ENCODE assay signal across 20 cellular contexts in the genomic region with DNA sequence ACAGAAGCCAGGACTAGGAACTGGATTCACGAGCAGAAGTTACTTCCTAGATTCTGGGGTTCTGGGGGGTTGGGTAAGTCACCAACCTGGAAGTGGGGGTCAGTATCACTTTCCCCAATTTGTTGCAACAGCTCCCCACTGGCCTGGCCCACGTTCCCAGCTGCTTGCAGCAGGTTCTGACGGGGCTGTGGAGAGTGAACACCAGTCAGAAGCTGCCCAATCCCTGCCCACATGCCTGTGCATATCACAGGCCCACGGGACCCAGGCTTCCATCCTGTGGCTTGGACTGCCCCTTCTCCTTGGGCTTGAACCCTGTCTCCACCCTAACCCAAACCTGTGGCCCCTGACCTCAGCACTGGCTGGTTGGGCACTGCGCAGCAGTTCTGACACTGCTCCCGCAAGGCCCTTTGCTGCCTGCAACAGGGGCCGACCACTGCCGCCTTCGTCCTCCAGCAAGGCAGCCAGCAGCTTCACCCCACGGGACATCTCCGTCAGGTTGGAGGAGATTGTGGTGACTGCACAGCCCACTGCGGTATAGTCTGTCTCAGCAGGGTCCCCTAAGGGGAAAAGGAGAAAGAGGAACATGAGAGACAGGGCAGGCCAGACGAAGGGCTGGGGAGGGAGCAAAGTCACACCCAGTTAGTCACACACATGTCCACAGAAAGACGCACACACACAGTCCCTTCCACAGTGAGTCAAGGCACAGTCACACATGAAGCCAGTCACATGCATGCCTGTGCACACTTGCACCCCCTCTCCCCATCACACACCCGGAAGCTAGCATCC. TPM values are rescaled to one million over a fixed set of nuclear protein-coding genes. Genes with fewer than 3 reads are reported as not detected.
A peak's percentile ranks its signal among the peaks of the same experiment; 100 is the strongest.
DNase-seq lines count a peak whose midpoint lies in the region; ATAC-seq and TF ChIP-seq lines count a peak whose summit lies in the region.
"Had no signal": no experiment of that assay in that cellular context is flagged by ENCODE, and none has a peak within 500 bp of the region (broad histone marks: within the 10 kb centered on the region; RNA-seq: fewer than 3 reads in every experiment).

No MANE protein-coding gene starts in this region.

- TF ChIP-seq CTCF in natural killer cell (IDR thresholded peaks at IDR 0.05), result no peak

- DNase-seq in natural killer cell treated with Interleukin-12 subunit alpha and Interleukin-12 subunit beta and Interleukin-15 and Interleukin-18, amount 100 ng/mL, for 72 hours (ENCODE audit: low spot score), result peak; percentile 61
- DNase-seq in natural killer cell (no peak), T-helper 17 cell (no peak), germinal center (ENCODE audit: low spot score) (peak; percentile 41), epidermal melanocyte (ENCODE audit: insufficient read length, low spot score) (no peak), NCI-H345 treated with DMSO at 0.1 percent for 48 hours (lab: John Stamatoyannopoulos, UW; ENCODE audit: unreplicated experiment) (no peak), CD1c-positive myeloid dendritic cell (ENCODE audit: extremely low spot score) (no peak)
- DNase-seq in activated CD4-positive, alpha-beta T cell treated with anti-CD3 and anti-CD28 coated beads, Interleukin-2, amount 50 U/mL, for 1 hour, result no peak
- DNase-seq: ACHN; activated CD8-positive, alpha-beta T cell treated with anti-CD3 and anti-CD28 coated beads for 36 hours; Calu3; left ventricle myocardium superior; NCI-H1092; NCI-H2171 treated with DMSO at 0.1 percent for 48 hours; NK-92 treated with Interleukin-12 subunit alpha and Interleukin-12 subunit beta, amount 100 ng/mL, for 24 hours; SHP77 treated with DMSO at 0.1 percent for 48 hours; stimulated activated CD4-positive, alpha-beta T cell treated with anti-CD3 and anti-CD28 coated beads, Interleukin-15, amount 100 ng/mL, for 24 hours had no signal

- ATAC-seq in natural killer cell treated with Interleukin-12 subunit alpha and Interleukin-12 subunit beta and Interleukin-15 and Interleukin-18, amount 100 ng/mL, for 72 hours, result no peak
- ATAC-seq in natural killer cell, result no peak
- peak; percentile 76 for ATAC-seq in T-helper 17 cell
- ATAC-seq: activated CD8-positive, alpha-beta T cell treated with anti-CD3 and anti-CD28 coated beads for 36 hours; left ventricle myocardium superior had no signal

- H3K27ac Mint-ChIP-seq in natural killer cell treated with Interleukin-12 subunit alpha and Interleukin-12 subunit beta and Interleukin-15 and Interleukin-18, amount 100 ng/mL, for 72 hours, result no peak overlapping the region
- H3K27ac Mint-ChIP-seq in natural killer cell (peak overlapping the region in 1 of 2 donors; percentile 63), T-helper 17 cell (peak overlapping the region; percentile 71)
- H3K27ac Mint-ChIP-seq: activated CD8-positive, alpha-beta T cell treated with anti-CD3 and anti-CD28 coated beads for 36 hours; nephron had no signal

- no peaks in the 10 kb centered on the region for H3K9me3 ChIP-seq in T-helper 17 cell (ENCODE audit: control insufficient read depth, low read length, poor library complexity, severe bottlenecking)
- H3K9me3 ChIP-seq: ascending aorta, suprapubic skin had no signal

- H3K27me3 Mint-ChIP-seq in natural killer cell treated with Interleukin-12 subunit alpha and Interleukin-12 subunit beta and Interleukin-15 and Interleukin-18, amount 100 ng/mL, for 72 hours, result no peaks in the 10 kb centered on the region
- H3K27me3 Mint-ChIP-seq in natural killer cell (ENCODE audit: low read depth in 2 of 2), result no peaks in the 10 kb centered on the region
- no peaks in the 10 kb centered on the region for H3K27me3 Mint-ChIP-seq in T-helper 17 cell
- H3K27me3 Mint-ChIP-seq: activated CD8-positive, alpha-beta T cell treated with anti-CD3 and anti-CD28 coated beads for 36 hours had no signal

- H3K9me3 Mint-ChIP-seq in natural killer cell treated with Interleukin-12 subunit alpha and Interleukin-12 subunit beta and Interleukin-15 and Interleukin-18, amount 100 ng/mL, for 72 hours, result no peaks in the 10 kb centered on the region
- H3K9me3 Mint-ChIP-seq in natural killer cell, result no peaks in the 10 kb centered on the region
- H3K9me3 Mint-ChIP-seq: activated CD8-positive, alpha-beta T cell treated with anti-CD3 and anti-CD28 coated beads for 36 hours; nephron had no signal

- H3K4me1 Mint-ChIP-seq in natural killer cell treated with Interleukin-12 subunit alpha and Interleukin-12 subunit beta and Interleukin-15 and Interleukin-18, amount 100 ng/mL, for 72 hours (ENCODE audit: low read depth in 2 of 2), result peaks cover 18 to 25% of the 10 kb centered on the region in 2 donors
- H3K4me1 Mint-ChIP-seq in natural killer cell (peaks cover 4 to 36% of the 10 kb centered on the region in 2 donors), T-helper 17 cell (peaks cover 8% of the 10 kb centered on the region)

- H3K4me3 Mint-ChIP-seq in natural killer cell treated with Interleukin-12 subunit alpha and Interleukin-12 subunit beta and Interleukin-15 and Interleukin-18, amount 100 ng/mL, for 72 hours, result no peak overlapping the region
- H3K4me3 Mint-ChIP-seq in natural killer cell (no peak overlapping the region), T-helper 17 cell (no peak overlapping the region)
- H3K4me3 Mint-ChIP-seq: activated CD8-positive, alpha-beta T cell treated with anti-CD3 and anti-CD28 coated beads for 36 hours; nephron had no signal

- peaks cover 48% of the 10 kb centered on the region for H3K36me3 Mint-ChIP-seq in natural killer cell treated with Interleukin-12 subunit alpha and Interleukin-12 subunit beta and Interleukin-15 and Interleukin-18, amount 100 ng/mL, for 72 hours
- peaks cover 30% of the 10 kb centered on the region for H3K36me3 Mint-ChIP-seq in natural killer cell
- peaks cover 23% of the 10 kb centered on the region for H3K36me3 Mint-ChIP-seq in T-helper 17 cell (ENCODE audit: low read depth)

- intact Hi-C loops in natural killer cell (cut with micrococcal nuclease), result no loop called here

RNA-seq across cellular contexts. Expression of gene TLN1, which starts 13.1 kb away (rescaled TPM):
- 100 to 1,000 TPM; 490 to 539 TPM for total RNA-seq in natural killer cell treated with Interleukin-12 subunit alpha and Interleukin-12 subunit beta and Interleukin-15 and Interleukin-18, amount 100 ng/mL, for 72 hours
- total RNA-seq in natural killer cell, result 100 to 1,000 TPM; 509 to 552 (median 528) TPM
- 100 to 1,000 TPM; 259 to 617 TPM for total RNA-seq in T-helper 17 cell

RNA-seq across cellular contexts. Expression of gene CREB3, which starts 13.5 kb away (rescaled TPM):
- total RNA-seq in natural killer cell treated with Interleukin-12 subunit alpha and Interleukin-12 subunit beta and Interleukin-15 and Interleukin-18, amount 100 ng/mL, for 72 hours, result 10 to 100 TPM; 29.4 to 35.7 TPM
- total RNA-seq in natural killer cell (10 to 100 TPM; 15.7 to 19.7 (median 18.8) TPM), T-helper 17 cell (10 to 100 TPM; 16.0 to 16.5 TPM)

RNA-seq across cellular contexts. Expression of gene TPM2, which starts 29.2 kb away (rescaled TPM):
- total RNA-seq in natural killer cell treated with Interleukin-12 subunit alpha and Interleukin-12 subunit beta and Interleukin-15 and Interleukin-18, amount 100 ng/mL, for 72 hours, result 1 to 10 TPM; 1.4 to 5.9 TPM
- total RNA-seq in natural killer cell (10 to 100 TPM; 20.9 to 23.8 (median 22.9) TPM), T-helper 17 cell (10 to 100 TPM; 29.2 to 33.9 TPM)

RNA-seq across cellular contexts. Expression of gene GBA2, which starts 30.1 kb away (rescaled TPM):
- 10 to 100 TPM; 68.4 to 81.4 TPM for total RNA-seq in natural killer cell treated with Interleukin-12 subunit alpha and Interleukin-12 subunit beta and Interleukin-15 and Interleukin-18, amount 100 ng/mL, for 72 hours
- 100 to 1,000 TPM in 2 of 3 donors, 10 to 100 TPM in 1; 76.4 to 118 (median 101) TPM for total RNA-seq in natural killer cell
- 10 to 100 TPM; 28.6 to 28.7 TPM for total RNA-seq in T-helper 17 cell

RNA-seq across cellular contexts. Expression of gene RGP1, which starts 30.2 kb away (rescaled TPM):
- 10 to 100 TPM; 17.9 to 19.6 TPM for total RNA-seq in natural killer cell treated with Interleukin-12 subunit alpha and Interleukin-12 subunit beta and Interleukin-15 and Interleukin-18, amount 100 ng/mL, for 72 hours
- total RNA-seq in natural killer cell (10 to 100 TPM; 22.3 to 26.4 (median 23.3) TPM), T-helper 17 cell (10 to 100 TPM; 25.5 to 26.5 TPM)

Comparison
In these comparisons a context has a peak if more than half of its experiments do, and no peak if none do; other contexts are left out.
1. DNase-seq: peak in natural killer cell treated with Interleukin-12 subunit alpha and Interleukin-12 subunit beta and Interleukin-15 and Interleukin-18, amount 100 ng/mL, for 72 hours (single experiment) and germinal center (single experiment); none in natural killer cell (single experiment), T-helper 17 cell (0 of 3), activated CD4-positive, alpha-beta T cell treated with anti-CD3 and anti-CD28 coated beads, Interleukin-2, amount 50 U/mL, for 1 hour (single experiment), epidermal melanocyte (single experiment), NCI-H345 treated with DMSO at 0.1 percent for 48 hours (single experiment) and CD1c-positive myeloid dendritic cell (single experiment).